Comparison of ENCODE assay signal across 8 cellular contexts in genomic region chr10:27998178-27998953, GRCh38. TPM values are rescaled to one million over a fixed set of nuclear protein-coding genes. Genes with fewer than 3 reads are reported as not detected.
DNase-seq lines count a peak whose midpoint lies in the region; ATAC-seq lines count a peak whose summit lies in the region.

No MANE protein-coding gene starts in this region.

- DNase-seq in activated naive CD4-positive, alpha-beta T cell treated with anti-CD3 and anti-CD28 coated beads for 36 hours = peak; percentile 21
- no peak for DNase-seq in activated naive CD4-positive, alpha-beta T cell treated with anti-CD3 and anti-CD28 coated beads, Interleukin-2, amount 50 U/mL, for 16 hours
- DNase-seq in T1000 (lab: John Stamatoyannopoulos, UW) (peak; percentile 98), memory B cell (ENCODE audit: low spot score in 2 of 2) (peak; percentile 3 to 14), AML-193 (lab: John Stamatoyannopoulos, UW) (no peak)
- peak; percentile 1 to 6 (median 5) for DNase-seq in effector memory CD8-positive, alpha-beta T cell

- H3K4me3 Mint-ChIP-seq in activated naive CD4-positive, alpha-beta T cell treated with anti-CD3 and anti-CD28 coated beads for 36 hours = peak overlapping the region; percentile 82
- peak overlapping the region; percentile 89 to 91 for H3K4me3 Mint-ChIP-seq in effector memory CD8-positive, alpha-beta T cell
- H3K4me3 Mint-ChIP-seq in memory B cell = peak overlapping the region; percentile 93

- no peak overlapping the region for H3K27ac ChIP-seq in subcutaneous abdominal adipose tissue (ENCODE audit: low read depth, low read length)

- peak; percentile 87 for ATAC-seq in effector memory CD8-positive, alpha-beta T cell (replicated peaks)
- ATAC-seq in memory B cell (ENCODE audit: low read depth) (peak; percentile 56), HG03095 (IDR thresholded peaks at IDR 0.05; ENCODE audit: unreplicated experiment) (no peak)

- H3K4me1 ChIP-seq in subcutaneous abdominal adipose tissue (ENCODE audit: control insufficient read depth in 5 of 5, insufficient read depth in 5 of 5, low read length in 5 of 5) = peaks cover 0 to 14% (median 11%) of the 10 kb centered on the region in 5 donors

- H3K9me3 Mint-ChIP-seq in activated naive CD4-positive, alpha-beta T cell treated with anti-CD3 and anti-CD28 coated beads for 36 hours = no peaks in the 10 kb centered on the region
- no peaks in the 10 kb centered on the region for H3K9me3 Mint-ChIP-seq in effector memory CD8-positive, alpha-beta T cell
- no peaks in the 10 kb centered on the region for H3K9me3 Mint-ChIP-seq in memory B cell

- CTCF ChIA-PET in activated naive CD4-positive, alpha-beta T cell treated with anti-CD3 and anti-CD28 coated beads for 36 hours (lab: Charles Lee) = no interaction called here

- H3K4me1 Mint-ChIP-seq in activated naive CD4-positive, alpha-beta T cell treated with anti-CD3 and anti-CD28 coated beads for 36 hours (ENCODE audit: low read depth) = peaks cover 10% of the 10 kb centered on the region
- H3K4me1 Mint-ChIP-seq in effector memory CD8-positive, alpha-beta T cell (ENCODE audit: low read depth in 2 of 2) = peaks cover 12 to 18% of the 10 kb centered on the region in 2 donors
- peaks cover 7% of the 10 kb centered on the region for H3K4me1 Mint-ChIP-seq in memory B cell

- peak overlapping the region in 2 of 5 donors; percentile 38 to 39 for H3K9ac ChIP-seq in subcutaneous abdominal adipose tissue (ENCODE audit: low read length in 5 of 5)

- H3K36me3 Mint-ChIP-seq in activated naive CD4-positive, alpha-beta T cell treated with anti-CD3 and anti-CD28 coated beads for 36 hours (ENCODE audit: low read depth) = no peaks in the 10 kb centered on the region
- no peaks in the 10 kb centered on the region for H3K36me3 Mint-ChIP-seq in effector memory CD8-positive, alpha-beta T cell (ENCODE audit: insufficient read depth)
- peaks cover 1% of the 10 kb centered on the region for H3K36me3 Mint-ChIP-seq in memory B cell

- peak overlapping the region; percentile 66 to 85 (median 74) for H3K4me3 ChIP-seq in subcutaneous abdominal adipose tissue (ENCODE audit: low read depth in 1 of 5, low read length in 5 of 5)

- H3K27me3 ChIP-seq in subcutaneous abdominal adipose tissue (ENCODE audit: control insufficient read depth in 5 of 5, insufficient read depth in 4 of 5, low read length in 5 of 5) = peaks cover 0 to 15% (median 2%) of the 10 kb centered on the region in 5 donors

- no peak overlapping the region for H3K27ac Mint-ChIP-seq in activated naive CD4-positive, alpha-beta T cell treated with anti-CD3 and anti-CD28 coated beads for 36 hours
- peak overlapping the region; percentile 45 to 72 for H3K27ac Mint-ChIP-seq in effector memory CD8-positive, alpha-beta T cell
- peak overlapping the region; percentile 14 for H3K27ac Mint-ChIP-seq in memory B cell

- no peaks in the 10 kb centered on the region for H3K36me3 ChIP-seq in subcutaneous abdominal adipose tissue (ENCODE audit: control insufficient read depth in 5 of 5, insufficient read depth in 5 of 5, low read length in 5 of 5)

- no peaks in the 10 kb centered on the region for H3K9me3 ChIP-seq in subcutaneous abdominal adipose tissue (ENCODE audit: control insufficient read depth in 5 of 5, low read length in 5 of 5)

- intact Hi-C loops in activated naive CD4-positive, alpha-beta T cell treated with anti-CD3 and anti-CD28 coated beads for 36 hours (cut with micrococcal nuclease) = loop anchor here (2.0 to 10.0 kb wide), 4 partner anchors 180 to 386 kb away; partner anchors contain the start of gene MKX

- H3K27me3 Mint-ChIP-seq in activated naive CD4-positive, alpha-beta T cell treated with anti-CD3 and anti-CD28 coated beads for 36 hours (ENCODE audit: low read depth) = peaks cover 30% of the 10 kb centered on the region
- peaks cover 59 to 78% of the 10 kb centered on the region in 2 donors for H3K27me3 Mint-ChIP-seq in effector memory CD8-positive, alpha-beta T cell
- H3K27me3 Mint-ChIP-seq in memory B cell = peaks cover 22% of the 10 kb centered on the region

RNA-seq across cellular contexts. Expression of gene ODAD2, which starts 0.5 kb away (rescaled TPM):
- under 1 TPM; 0.22 to 0.55 TPM for total RNA-seq in activated naive CD4-positive, alpha-beta T cell treated with anti-CD3 and anti-CD28 coated beads for 36 hours

Comparison
In these comparisons a context has a peak if more than half of its experiments do, and no peak if none do; other contexts are left out.
1. DNase-seq: peak in activated naive CD4-positive, alpha-beta T cell treated with anti-CD3 and anti-CD28 coated beads for 36 hours (single experiment), T1000 (single experiment), effector memory CD8-positive, alpha-beta T cell (3 of 3) and memory B cell (2 of 2); none in activated naive CD4-positive, alpha-beta T cell treated with anti-CD3 and anti-CD28 coated beads, Interleukin-2, amount 50 U/mL, for 16 hours (single experiment) and AML-193 (0 of 2).
2. Peak in every context shown above with its lines, with median percentiles within 50 percentile points of each other: H3K4me3 Mint-ChIP-seq.